ENCODE assay signal across 8 cellular contexts in the genomic region with DNA sequence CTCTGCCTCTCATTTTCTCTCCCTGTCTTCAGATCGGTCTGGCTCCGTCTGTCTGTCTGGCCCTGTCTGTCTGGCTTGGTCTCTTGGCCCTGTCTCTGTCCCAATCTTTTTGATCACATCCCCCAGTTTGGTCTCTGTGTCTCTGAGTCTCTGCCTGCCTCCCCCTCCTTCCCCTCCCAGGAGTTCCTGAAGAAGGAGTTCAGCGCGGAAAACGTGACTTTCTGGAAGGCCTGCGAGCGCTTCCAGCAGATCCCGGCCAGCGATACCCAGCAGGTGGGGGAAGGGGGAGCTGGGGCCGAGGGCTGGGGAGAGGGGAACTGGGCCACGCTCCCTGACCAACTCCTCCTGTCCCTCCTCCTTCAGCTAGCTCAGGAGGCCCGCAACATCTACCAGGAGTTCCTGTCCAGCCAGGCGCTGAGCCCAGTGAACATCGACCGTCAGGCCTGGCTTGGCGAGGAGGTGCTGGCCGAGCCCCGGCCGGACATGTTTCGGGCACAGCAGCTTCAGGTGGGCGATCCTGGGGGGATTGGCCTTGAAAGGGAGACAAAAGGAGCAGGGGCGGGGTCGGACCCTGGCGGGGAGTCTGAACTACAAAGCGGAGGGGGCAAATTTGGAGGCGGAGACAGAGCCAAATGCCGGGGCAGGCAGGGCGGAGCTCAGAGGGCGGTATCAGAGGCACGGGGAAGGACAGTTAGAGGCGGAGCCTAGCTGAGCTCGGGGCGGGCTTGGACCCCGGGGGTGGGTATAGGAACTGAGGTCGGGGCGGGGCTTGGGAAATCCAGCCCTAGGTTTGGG. TPM values are rescaled to one million over a fixed set of nuclear protein-coding genes. Genes with fewer than 3 reads are reported as not detected.
DNase-seq lines count a peak whose midpoint lies in the region; ATAC-seq and TF ChIP-seq lines count a peak whose summit lies in the region.

No MANE protein-coding gene starts in this region.

- no peaks in the 10 kb centered on the region for H3K9me3 Mint-ChIP-seq in CD4-positive, alpha-beta memory T cell

- peak overlapping the region in 2 of 8 donors; percentile 29 to 65 for H3K4me3 Mint-ChIP-seq in CD4-positive, alpha-beta memory T cell

- POLR2A ChIA-PET in CD4-positive, alpha-beta memory T cell (lab: Charles Lee; ENCODE audit: partially characterized antibody) = interaction anchor here (1.3 to 3.9 kb wide), 4 partner anchors 8 to 36 kb away, joined by 4 to 29 read pairs (median 11); a partner anchor contains a TSS
- POLR2A ChIA-PET in Panc1 (lab: Charles Lee) = interaction anchor here (0.6 to 0.8 kb wide), 2 partner anchors 15 to 150 kb away, joined by 4 to 5 read pairs; a partner anchor contains a TSS

- peaks cover 45% of the 10 kb centered on the region for H3K36me3 ChIP-seq in CD4-positive, alpha-beta memory T cell (ENCODE audit: insufficient read depth, low read length)
- H3K36me3 ChIP-seq in Panc1 (ENCODE audit: control insufficient read depth, insufficient read depth, low read length) = no peaks in the 10 kb centered on the region; the same call in 1 of the 2 replicates
- H3K36me3 ChIP-seq in neural cell (ENCODE audit: insufficient read depth, low read length) = no peaks in the 10 kb centered on the region

- H3K27me3 ChIP-seq in CD4-positive, alpha-beta memory T cell (ENCODE audit: insufficient read depth, low read length) = no peaks in the 10 kb centered on the region
- H3K27me3 ChIP-seq in Panc1 (ENCODE audit: control insufficient read depth, insufficient read depth, low read length) = no peaks in the 10 kb centered on the region
- peaks cover 8% of the 10 kb centered on the region for H3K27me3 ChIP-seq in neural cell (ENCODE audit: insufficient read depth, low read depth, low read length)

- ATAC-seq in Panc1 (peak; percentile 87), HG03196 (IDR thresholded peaks at IDR 0.05; ENCODE audit: unreplicated experiment) (no peak), GM19023 (IDR thresholded peaks at IDR 0.05; ENCODE audit: unreplicated experiment) (no peak)

- BruUV-seq in Panc1 (replicated peaks; lab: Mats Ljungman, UMichigan) = no TSS peak

- CTCF ChIA-PET in CD4-positive, alpha-beta memory T cell (lab: Charles Lee; ENCODE audit: partially characterized antibody) = interaction anchor here (0.6 to 8.1 kb wide), 6 partner anchors 9 to 89 kb away, joined by 3 to 90 read pairs (median 6); a partner anchor contains a TSS
- CTCF ChIA-PET in Panc1 (lab: Charles Lee) = interaction anchor here (0.6 to 1.5 kb wide), 4 partner anchors 16 to 296 kb away, joined by 5 to 12 read pairs (median 6); no protein-coding TSS in a partner anchor

- no peak overlapping the region for H3K4me2 ChIP-seq in neural cell (ENCODE audit: low read length)

- H3K4me3 ChIP-seq in CD4-positive, alpha-beta memory T cell (ENCODE audit: low read length in 2 of 2) = no peak overlapping the region
- H3K4me3 ChIP-seq in Panc1 (ENCODE audit: low read depth in 2 of 2, low read length in 2 of 2) (peak overlapping the region; percentile 41 to 45), fibroblast of the aortic adventitia (ENCODE audit: low read depth, low read length) (peak overlapping the region; percentile 57), neural cell (ENCODE audit: low read length) (peak overlapping the region; percentile 48)

- no peak for TF ChIP-seq EP300 in neural cell (conservative IDR thresholded peaks at IDR 0.05; ENCODE audit: poor library complexity, severe bottlenecking)

- intact Hi-C loops in CD4-positive, alpha-beta memory T cell (cut with micrococcal nuclease) = no loop called here
- intact Hi-C loops in Panc1 (cut with micrococcal nuclease; ENCODE audit: unreplicated experiment) = no loop called here

- no peak overlapping the region for H2AFZ ChIP-seq in neural cell (ENCODE audit: low read depth, low read length)

- no peak for TF ChIP-seq RAD21 in neural cell (conservative IDR thresholded peaks at IDR 0.05)

- DNase-seq in CD4-positive, alpha-beta memory T cell = peak in 1 of 5 donors; percentile 29
- DNase-seq in Panc1 (ENCODE audit: low read depth, low spot score) = no peak
- peak; percentile 79 for DNase-seq in fibroblast of the aortic adventitia (ENCODE audit: low read depth)
- DNase-seq in DMS153 (lab: John Stamatoyannopoulos, UW) = no peak
- no peak for DNase-seq in inferior parietal cortex (ENCODE audit: extremely low spot score)

- H3K9ac ChIP-seq in neural cell (ENCODE audit: low read length) = no peak overlapping the region

- H3K36me3 Mint-ChIP-seq in CD4-positive, alpha-beta memory T cell = peaks cover 20 to 47% of the 10 kb centered on the region in 2 donors

- no peaks in the 10 kb centered on the region for H3F3A ChIP-seq in neural cell (ENCODE audit: insufficient read depth, low read length, poor library complexity, severe bottlenecking)

- H3K4me1 ChIP-seq in CD4-positive, alpha-beta memory T cell (ENCODE audit: insufficient read depth, low read length) = peaks cover 83% of the 10 kb centered on the region
- H3K4me1 ChIP-seq in Panc1 (ENCODE audit: control insufficient read depth, insufficient read depth, low read length) = peaks cover 20% of the 10 kb centered on the region

- H3K9me2 ChIP-seq in neural cell (ENCODE audit: insufficient read depth, low read length) = no peaks in the 10 kb centered on the region

- TF ChIP-seq CTCF in Panc1 (IDR thresholded peaks at IDR 0.05) (no peak), fibroblast of the aortic adventitia (IDR thresholded peaks at IDR 0.05; ENCODE audit: insufficient read depth, low read length) (no peak), neural cell (IDR thresholded peaks at IDR 0.05; ENCODE audit: poor library complexity, severe bottlenecking) (no peak)

- no peaks in the 10 kb centered on the region for H3K9me3 ChIP-seq in CD4-positive, alpha-beta memory T cell (ENCODE audit: control insufficient read depth in 1 of 2, low read length in 2 of 2)
- H3K9me3 ChIP-seq in Panc1 (ENCODE audit: control insufficient read depth, insufficient read depth, low read depth, low read length) (no peaks in the 10 kb centered on the region), neural cell (ENCODE audit: low read length) (no peaks in the 10 kb centered on the region)

- no peaks in the 10 kb centered on the region for H3K79me2 ChIP-seq in neural cell (replicated peaks; ENCODE audit: insufficient read depth, low read length)

- H4K20me1 ChIP-seq in neural cell (ENCODE audit: insufficient read depth) = no peaks in the 10 kb centered on the region

- H3K27ac Mint-ChIP-seq in CD4-positive, alpha-beta memory T cell = peak overlapping the region in 4 of 7 donors; percentile 22 to 85 (median 44)

- in situ Hi-C loops in Panc1 (cut with HindIII; ENCODE audit: low pct_unique_long_range_greater_than_20kb, low sequenced_read_pairs) = no loop called here

- peaks cover 43 to 76% (median 58%) of the 10 kb centered on the region in 4 donors for H3K4me1 Mint-ChIP-seq in CD4-positive, alpha-beta memory T cell

- H3K27ac ChIP-seq in CD4-positive, alpha-beta memory T cell (ENCODE audit: low read depth, low read length) = no peak overlapping the region
- H3K27ac ChIP-seq in Panc1 (ENCODE audit: low read length) (peak overlapping the region; percentile 78), neural cell (ENCODE audit: low read length) (no peak overlapping the region)

- no peaks in the 10 kb centered on the region for H3K27me3 Mint-ChIP-seq in CD4-positive, alpha-beta memory T cell

TF ChIP-seq in neural cell, 6 proteins besides CTCF, POLR2A, EP300 and RAD21:
- TF ChIP-seq TAF1 (IDR thresholded peaks at IDR 0.05; ENCODE audit: low read depth) = no peak
- TF ChIP-seq POLR2AphosphoS5 (IDR thresholded peaks at IDR 0.05) = no peak

RNA-seq across cellular contexts. Expression of a gene that starts 9.0 kb away (rescaled TPM):
- 100 to 1,000 TPM; 167 to 168 TPM for total RNA-seq in CD4-positive, alpha-beta memory T cell
- 10 to 100 TPM; 62.3 to 96.7 TPM for polyA plus RNA-seq in CD4-positive, alpha-beta memory T cell
- total RNA-seq in Panc1 (2021; ENCODE audit: unreplicated experiment) (13.5 TPM), fibroblast of the aortic adventitia (ENCODE audit: low replicate concordance) (3.1 and 28.9 TPM in 2 replicates)
- 19.1 TPM for polyA plus RNA-seq in Panc1 (2012; ENCODE audit: insufficient read length)
- polyA plus RNA-seq in neural cell = 23.4 and 32.3 TPM in 2 replicates
- polyA minus RNA-seq in neural cell = 3.9 and 7.9 TPM in 2 replicates

RNA-seq across cellular contexts. Expression of a gene that starts 15.3 kb away (rescaled TPM):
- total RNA-seq in CD4-positive, alpha-beta memory T cell = 100 to 1,000 TPM; 114 to 123 TPM
- polyA plus RNA-seq in CD4-positive, alpha-beta memory T cell = 100 to 1,000 TPM; 223 to 322 TPM
- total RNA-seq in Panc1 (2021; ENCODE audit: unreplicated experiment) (140 TPM), fibroblast of the aortic adventitia (ENCODE audit: low replicate concordance) (116 and 190 TPM in 2 replicates)
- polyA plus RNA-seq in Panc1 (2012; ENCODE audit: insufficient read length) = 275 TPM
- polyA plus RNA-seq in neural cell = 155 and 156 TPM in 2 replicates
- 108 and 132 TPM in 2 replicates for polyA minus RNA-seq in neural cell

RNA-seq across cellular contexts. Expression of a gene that starts 17.5 kb away (rescaled TPM):
- total RNA-seq in CD4-positive, alpha-beta memory T cell = under 1 TPM in 1 of 2 experiments, not detected in 1; 0.11 TPM
- not detected for polyA plus RNA-seq in CD4-positive, alpha-beta memory T cell
- total RNA-seq in Panc1 (2021; ENCODE audit: unreplicated experiment) (not detected), fibroblast of the aortic adventitia (ENCODE audit: low replicate concordance) (not detected in 2 replicates)
- polyA plus RNA-seq in Panc1 (2012; ENCODE audit: insufficient read length) = not detected
- polyA plus RNA-seq in neural cell = not detected in 2 replicates
- not detected in 2 replicates for polyA minus RNA-seq in neural cell

RNA-seq across cellular contexts. Expression of a gene that starts 33.7 kb away (rescaled TPM):
- not detected for total RNA-seq in CD4-positive, alpha-beta memory T cell
- polyA plus RNA-seq in CD4-positive, alpha-beta memory T cell = not detected
- total RNA-seq in Panc1 (2021; ENCODE audit: unreplicated experiment) (not detected), fibroblast of the aortic adventitia (ENCODE audit: low replicate concordance) (not detected in 2 replicates)
- not detected for polyA plus RNA-seq in Panc1 (2012; ENCODE audit: insufficient read length)
- not detected in 2 replicates for polyA plus RNA-seq in neural cell
- polyA minus RNA-seq in neural cell = not detected in 2 replicates

RNA-seq across cellular contexts. Expression of a gene that starts 42.6 kb away (rescaled TPM):
- total RNA-seq in CD4-positive, alpha-beta memory T cell = not detected
- polyA plus RNA-seq in CD4-positive, alpha-beta memory T cell = 1 to 10 TPM; 2.0 to 2.4 TPM
- 13.4 TPM for total RNA-seq in Panc1 (2021; ENCODE audit: unreplicated experiment)
- 51.9 TPM for polyA plus RNA-seq in Panc1 (2012; ENCODE audit: insufficient read length)
- 0.27 and 1.4 TPM in 2 replicates for total RNA-seq in fibroblast of the aortic adventitia (ENCODE audit: low replicate concordance)
- polyA plus RNA-seq in neural cell = 1.4 and 7.8 TPM in 2 replicates
- polyA minus RNA-seq in neural cell = 2.9 and 3.6 TPM in 2 replicates

Comparison
In these comparisons a context has a peak if more than half of its experiments do, and no peak if none do; other contexts are left out.
1. H3K4me3 ChIP-seq: peak in Panc1 (2 of 2), fibroblast of the aortic adventitia (single experiment) and neural cell (single experiment); none in CD4-positive, alpha-beta memory T cell (0 of 2).